Comparison of ENCODE assay signal across 24 cellular contexts in genomic region chr7:108236681-108237415, GRCh38.
A peak's percentile ranks its signal among the peaks of the same experiment; 100 is the strongest.
DNase-seq lines count a peak whose midpoint lies in the region; ATAC-seq, FAIRE-seq and TF ChIP-seq lines count a peak whose summit lies in the region.
"Had no signal": no experiment of that assay in that cellular context is flagged by ENCODE, and none has a peak within 500 bp of the region (broad histone marks: within the 10 kb centered on the region; RNA-seq: fewer than 3 reads in every experiment).

No MANE protein-coding gene starts in this region.

- no peak overlapping the region for H3K27ac Mint-ChIP-seq in WTC11
- H3K27ac Mint-ChIP-seq in activated CD8-positive, alpha-beta T cell treated with anti-CD3 and anti-CD28 coated beads for 36 hours, result no peak overlapping the region
- H3K27ac Mint-ChIP-seq: activated naive CD4-positive, alpha-beta T cell treated with anti-CD3 and anti-CD28 coated beads for 36 hours; activated T-cell treated with anti-CD3 and anti-CD28 coated beads, Interleukin-2, amount 50 U/mL, for 24 hours; CD8-positive, alpha-beta T cell had no signal

- no peak for DNase-seq in A549 (ENCODE audit: low read depth in 1 of 2, low spot score in 1 of 2)
- DNase-seq in HCT116 (ENCODE audit: low read depth, low spot score), result no peak
- DNase-seq in WTC11 (ENCODE audit: low spot score), result no peak
- peak; percentile 61 for DNase-seq in islet precursor cell
- DNase-seq in activated CD8-positive, alpha-beta T cell treated with anti-CD3 and anti-CD28 coated beads for 36 hours, result no peak
- DNase-seq in RCC 7860 (ENCODE audit: low spot score), result no peak
- DNase-seq in stimulated activated CD4-positive, alpha-beta T cell treated with anti-CD3 and anti-CD28 coated beads, Interleukin-2, amount 100 ng/mL, for 24 hours, result no peak
- DNase-seq: activated naive CD4-positive, alpha-beta T cell treated with anti-CD3 and anti-CD28 coated beads for 36 hours; activated T-cell treated with anti-CD3 and anti-CD28 coated beads, Interleukin-2, amount 50 U/mL, for 24 hours; CD8-positive, alpha-beta T cell; DMS53; effector CD8-positive, alpha-beta T cell; gastrocnemius medialis; Karpas-422; left lung; NCI-H2081; NCI-H774; SJCRH30; stimulated activated naive CD4-positive, alpha-beta T cell had no signal

- no peak overlapping the region for H3K4me3 ChIP-seq in A549
- H3K4me3 ChIP-seq in HCT116 (replicated peaks in 1 of 2; ENCODE audit: low read depth in 1 of 2, low read length in 2 of 2), result no peak overlapping the region
- H3K4me3 ChIP-seq: esophagus muscularis mucosa, gastrocnemius medialis, HAP-1, left lung, prostate gland, SJCRH30 had no signal

- no peak overlapping the region for H3K4me3 Mint-ChIP-seq in WTC11
- no peak overlapping the region for H3K4me3 Mint-ChIP-seq in activated CD8-positive, alpha-beta T cell treated with anti-CD3 and anti-CD28 coated beads for 36 hours
- H3K4me3 Mint-ChIP-seq: activated naive CD4-positive, alpha-beta T cell treated with anti-CD3 and anti-CD28 coated beads for 36 hours; activated T-cell treated with anti-CD3 and anti-CD28 coated beads, Interleukin-2, amount 50 U/mL, for 24 hours; CD8-positive, alpha-beta T cell had no signal

- H2AFZ ChIP-seq in HCT116 (ENCODE audit: low read depth, low read length, poor library complexity, severe bottlenecking), result peak overlapping the region; percentile 4

- no peak for TF ChIP-seq EP300 in A549 (IDR thresholded peaks at IDR 0.05)

- no peaks in the 10 kb centered on the region for H3K27me3 Mint-ChIP-seq in WTC11 (ENCODE audit: low read depth)
- no peaks in the 10 kb centered on the region for H3K27me3 Mint-ChIP-seq in activated CD8-positive, alpha-beta T cell treated with anti-CD3 and anti-CD28 coated beads for 36 hours
- H3K27me3 Mint-ChIP-seq: activated T-cell treated with anti-CD3 and anti-CD28 coated beads, Interleukin-2, amount 50 U/mL, for 24 hours had no signal

- H3K27me3 ChIP-seq in HCT116 (ENCODE audit: insufficient read depth, low read length), result no peaks in the 10 kb centered on the region
- H3K27me3 ChIP-seq: esophagus muscularis mucosa, gastrocnemius medialis, left lung, SJCRH30 had no signal

- H3K9ac ChIP-seq in HCT116 (ENCODE audit: low read length), result no peak overlapping the region

- H3K27ac ChIP-seq in A549, result peak overlapping the region; percentile 91 to 97
- H3K27ac ChIP-seq in HCT116 (ENCODE audit: low read depth, low read length), result no peak overlapping the region
- H3K27ac ChIP-seq: esophagus muscularis mucosa, gastrocnemius medialis, left lung, prostate gland, SJCRH30 had no signal

- H3K9me3 ChIP-seq in A549, result no peaks in the 10 kb centered on the region
- H3K9me3 ChIP-seq in HCT116 (ENCODE audit: control insufficient read depth in 1 of 2, insufficient read depth in 1 of 2, low read depth in 1 of 2, low read length in 2 of 2), result no peaks in the 10 kb centered on the region
- H3K9me3 ChIP-seq: esophagus muscularis mucosa, gastrocnemius medialis, HAP-1, left lung, prostate gland, SJCRH30 had no signal

- WGBS in A549 (ENCODE audit: missing lambda C conversion rate), result 56% methylated on average over 2 of the region's 2 CpGs

- TF ChIP-seq RAD21 in A549 (conservative IDR thresholded peaks at IDR 0.05 in 1 of 2, IDR thresholded peaks at IDR 0.05 in 1 of 2), result no peak
- TF ChIP-seq RAD21 in HCT116 (IDR thresholded peaks at IDR 0.05; ENCODE audit: low read depth), result no peak

- H4K20me1 ChIP-seq in HCT116 (ENCODE audit: insufficient read depth), result no peaks in the 10 kb centered on the region

- no peaks in the 10 kb centered on the region for H3K36me3 ChIP-seq in HCT116 (ENCODE audit: control insufficient read depth in 1 of 2, insufficient read depth in 2 of 2, low read length in 2 of 2)
- H3K36me3 ChIP-seq: esophagus muscularis mucosa, gastrocnemius medialis, HAP-1, left lung, prostate gland, SJCRH30 had no signal

- H3K9me2 ChIP-seq in HCT116 (ENCODE audit: insufficient read depth), result no peaks in the 10 kb centered on the region

- TF ChIP-seq POLR2A in A549 (IDR thresholded peaks at IDR 0.05; ENCODE audit: low read length) (no peak), HCT116 (IDR thresholded peaks at IDR 0.05; ENCODE audit: borderline replicate concordance, extremely low read depth, insufficient read depth, insufficient read length) (no peak)

- ATAC-seq in A549 (no peak), HCT116 (no peak), WTC11 (peak; percentile 38)
- no peak for ATAC-seq in activated CD8-positive, alpha-beta T cell treated with anti-CD3 and anti-CD28 coated beads for 36 hours
- ATAC-seq: activated CD4-positive, CD25-positive, alpha-beta regulatory T cell treated with anti-CD3 and anti-CD28 coated beads, Interleukin-2, amount 50 U/mL, for 24 hours; CD8-positive, alpha-beta T cell; gastrocnemius medialis; left lung had no signal

- TF ChIP-seq CTCF in A549 (IDR thresholded peaks at IDR 0.05) (no peak), HCT116 (IDR thresholded peaks at IDR 0.05 in 2 of 3, conservative IDR thresholded peaks at IDR 0.05 in 1 of 3; ENCODE audit: borderline replicate concordance in 1 of 3, insufficient read depth in 1 of 3, low read depth in 2 of 3, low read length in 2 of 3) (no peak), WTC11 (IDR thresholded peaks at IDR 0.05) (no peak)
- TF ChIP-seq CTCF in activated CD8-positive, alpha-beta T cell treated with anti-CD3 and anti-CD28 coated beads for 36 hours (IDR thresholded peaks at IDR 0.05), result no peak

- RAD21 ChIA-PET in HCT116 (lab: Charles Lee; ENCODE audit: low non-redundant PET in 1 of 2, low total read pairs in 2 of 2, uncharacterized antibody in 2 of 2, unreplicated experiment in 2 of 2), result no interaction called here

- no peaks in the 10 kb centered on the region for H3K9me3 Mint-ChIP-seq in WTC11
- no peaks in the 10 kb centered on the region for H3K9me3 Mint-ChIP-seq in activated CD8-positive, alpha-beta T cell treated with anti-CD3 and anti-CD28 coated beads for 36 hours
- H3K9me3 Mint-ChIP-seq: activated naive CD4-positive, alpha-beta T cell treated with anti-CD3 and anti-CD28 coated beads for 36 hours; activated T-cell treated with anti-CD3 and anti-CD28 coated beads, Interleukin-2, amount 50 U/mL, for 24 hours; CD8-positive, alpha-beta T cell had no signal

- no peak for FAIRE-seq in A549 (lab: Jason Lieb, UNC)
- no peak for FAIRE-seq in RCC 7860 (lab: Jason Lieb, UNC)
- FAIRE-seq: GM12892 had no signal

- POLR2A ChIA-PET in A549 (lab: Yijun Ruan, JAX), result interaction anchor here (1.2 kb wide), 1 partner anchor 8 kb away, joined by 3 read pairs; no protein-coding TSS in a partner anchor
- POLR2A ChIA-PET in HCT116 (lab: Charles Lee), result no interaction called here
- POLR2A ChIA-PET in WTC11 (lab: Charles Lee), result no interaction called here
- POLR2A ChIA-PET in activated CD8-positive, alpha-beta T cell treated with anti-CD3 and anti-CD28 coated beads for 36 hours (lab: Charles Lee), result no interaction called here

- H3K36me3 Mint-ChIP-seq in WTC11, result no peaks in the 10 kb centered on the region
- H3K36me3 Mint-ChIP-seq in activated CD8-positive, alpha-beta T cell treated with anti-CD3 and anti-CD28 coated beads for 36 hours (ENCODE audit: low read depth), result peaks cover 2% of the 10 kb centered on the region

- BruUV-seq in HCT116 (replicated peaks; lab: Mats Ljungman, UMichigan), result no TSS peak

- H3K79me2 ChIP-seq in HCT116 (ENCODE audit: insufficient read depth, low read length), result no peaks in the 10 kb centered on the region

- CTCF ChIA-PET in A549 (lab: Yijun Ruan, JAX) (interaction anchor here (0.7 to 1.4 kb wide), 5 partner anchors 10 to 261 kb away, joined by 3 to 4 read pairs (median 3); no protein-coding TSS in a partner anchor), HCT116 (lab: Charles Lee) (no interaction called here), WTC11 (lab: Charles Lee) (interaction anchor here (1.0 kb wide), 1 partner anchor 14 kb away, joined by 3 read pairs; no protein-coding TSS in a partner anchor)
- CTCF ChIA-PET in activated CD8-positive, alpha-beta T cell treated with anti-CD3 and anti-CD28 coated beads for 36 hours (lab: Charles Lee), result interaction anchor here (1.3 kb wide), 1 partner anchor 31 kb away, joined by 4 read pairs; no protein-coding TSS in a partner anchor

- peak overlapping the region; percentile 81 for H3K4me2 ChIP-seq in A549
- H3K4me2 ChIP-seq in HCT116 (ENCODE audit: low read length), result no peak overlapping the region

- H3K4me1 Mint-ChIP-seq in WTC11, result peaks cover 56% of the 10 kb centered on the region
- H3K4me1 Mint-ChIP-seq in activated CD8-positive, alpha-beta T cell treated with anti-CD3 and anti-CD28 coated beads for 36 hours (ENCODE audit: low read depth), result peaks cover 10% of the 10 kb centered on the region

- intact Hi-C loops in HCT116 (cut with micrococcal nuclease), result no loop called here
- intact Hi-C loops in activated CD8-positive, alpha-beta T cell treated with anti-CD3 and anti-CD28 coated beads for 36 hours (cut with micrococcal nuclease), result no loop called here

- peaks cover 98% of the 10 kb centered on the region for H3K4me1 ChIP-seq in A549
- peaks cover 0 to 16% of the 10 kb centered on the region in 2 experiments; a peak in 1 of 4 replicates for H3K4me1 ChIP-seq in HCT116 (ENCODE audit: control insufficient read depth in 1 of 2, insufficient read depth in 2 of 2, low read length in 2 of 2)
- H3K4me1 ChIP-seq: esophagus muscularis mucosa, HAP-1, left lung, prostate gland, SJCRH30 had no signal

TF ChIP-seq in A549, 52 proteins besides CTCF, POLR2A, EP300 and RAD21 (continues in another document):
- TF ChIP-seq CHD2 (IDR thresholded peaks at IDR 0.05; ENCODE audit: low read length, partially characterized antibody), result no peak
- TF ChIP-seq RARB (CRISPR knock-in tag; IDR thresholded peaks at IDR 0.05), result no peak
- no peak for TF ChIP-seq ZFP36 (IDR thresholded peaks at IDR 0.05; ENCODE audit: borderline replicate concordance, partially characterized antibody)
- no peak for TF ChIP-seq RCOR1 (IDR thresholded peaks at IDR 0.05; ENCODE audit: low read depth, low read length)
- no peak for TF ChIP-seq TFCP2L1 (CRISPR knock-in tag; IDR thresholded peaks at IDR 0.05)
- no peak for TF ChIP-seq ZSCAN20 (CRISPR knock-in tag; IDR thresholded peaks at IDR 0.05)

TF ChIP-seq in WTC11, 78 proteins besides CTCF, POLR2A, EP300 and RAD21 (continues in another document):
- TF ChIP-seq E2F4 (CRISPR knock-in tag; IDR thresholded peaks at IDR 0.05; ENCODE audit: borderline replicate concordance, low read depth) (no peak), CREB1 (CRISPR knock-in tag; IDR thresholded peaks at IDR 0.05) (no peak), CREM (CRISPR knock-in tag; IDR thresholded peaks at IDR 0.05) (no peak)
